11 cellular contexts compared by ENCODE assay signal in genomic region chr17:81516439-81516838, GRCh38. TPM values are rescaled to one million over a fixed set of nuclear protein-coding genes. Genes with fewer than 3 reads are reported as not detected.
DNase-seq lines count a peak whose midpoint lies in the region; ATAC-seq, FAIRE-seq and TF ChIP-seq lines count a peak whose summit lies in the region.
"Had no signal": no experiment of that assay in that cellular context is flagged by ENCODE, and none has a peak within 500 bp of the region (broad histone marks: within the 10 kb centered on the region; RNA-seq: fewer than 3 reads in every experiment).

No MANE protein-coding gene starts in this region.

- CTCF ChIA-PET in K562 (lab: Yijun Ruan, JAX; ENCODE audit: low intra/inter-chr PET ratio) = no interaction called here

- no peak overlapping the region for H4K8ac ChIP-seq in mesendoderm (ENCODE audit: low read depth, low read length)

- in situ Hi-C loops in K562 (cut with MboI) = no loop called here

- H3K9me3 ChIP-seq in K562 (replicated peaks; ENCODE audit: control insufficient read depth, insufficient read depth, low read depth, low read length) (no peaks in the 10 kb centered on the region), vagina (no peaks in the 10 kb centered on the region)

- H3K4me2 ChIP-seq in K562 (ENCODE audit: insufficient read depth, low read length) (no peak overlapping the region), mesendoderm (ENCODE audit: low read length) (peak overlapping the region; percentile 36)

- H2BK15ac ChIP-seq in mesendoderm (replicated peaks; ENCODE audit: low read depth) = no peak overlapping the region

- POLR2A ChIA-PET in K562 (lab: Yijun Ruan, JAX) = interaction anchor here (0.6 kb wide), 2 partner anchors 211 to 366 kb away, joined by 3 read pairs; no protein-coding TSS in a partner anchor

- H3K23ac ChIP-seq in mesendoderm (ENCODE audit: low read length) = no peak overlapping the region

- H3K27ac ChIP-seq in K562 (ENCODE audit: extremely low read depth, low read depth, low read length) = no peak overlapping the region
- no peak overlapping the region for H3K27ac ChIP-seq in mesendoderm (ENCODE audit: low read depth, low read length)
- peak overlapping the region; percentile 100 for H3K27ac ChIP-seq in vagina

- H3K9ac ChIP-seq in K562 (ENCODE audit: insufficient read depth in 1 of 2, low read depth in 2 of 2, low read length in 2 of 2) = peak overlapping the region in 1 of 2 experiments; percentile 78; a peak in 1 of 4 replicates
- peak overlapping the region; percentile 97 for H3K9ac ChIP-seq in mesendoderm (ENCODE audit: low read length)

- peaks cover 15 to 76% of the 10 kb centered on the region in 2 experiments for H3K4me1 ChIP-seq in K562 (replicated peaks in 1 of 2; ENCODE audit: control insufficient read depth in 2 of 2, insufficient read depth in 2 of 2, low read length in 2 of 2)
- H3K4me1 ChIP-seq in mesendoderm (ENCODE audit: control insufficient read depth, low read depth, low read length) = peaks cover 12% of the 10 kb centered on the region
- peaks cover 53% of the 10 kb centered on the region for H3K4me1 ChIP-seq in vagina

- H2BK120ac ChIP-seq in mesendoderm (ENCODE audit: low read depth, low read length) = no peak overlapping the region

- FAIRE-seq in K562 (lab: Jason Lieb, UNC) = no peak
- FAIRE-seq: TTC549 had no signal

- TF ChIP-seq EP300 in K562 (IDR thresholded peaks at IDR 0.05; ENCODE audit: low read length) = no peak

- 69% methylated on average over 3 of the region's 4 CpGs for WGBS in K562 (ENCODE audit: insufficient coverage, low coverage, missing lambda C conversion rate)
- no CpG with 5 or more reads among the region's 4 CpGs for WGBS in mesendoderm (ENCODE audit: extremely low coverage, insufficient coverage, low lambda C conversion rate)

- peaks cover 3% of the 10 kb centered on the region for H3K79me1 ChIP-seq in mesendoderm (ENCODE audit: low read length)

- H3K27me3 ChIP-seq in K562 (ENCODE audit: control insufficient read depth in 2 of 2, insufficient read depth in 2 of 2, low read length in 2 of 2) (no peaks in the 10 kb centered on the region), mesendoderm (ENCODE audit: insufficient read depth, low read length, poor library complexity) (no peaks in the 10 kb centered on the region), vagina (no peaks in the 10 kb centered on the region)

- H3K4ac ChIP-seq in mesendoderm (ENCODE audit: low read depth, low read length) = no peak overlapping the region

- TF ChIP-seq CTCF in K562 (IDR thresholded peaks at IDR 0.05 in 2 of 3, conservative IDR thresholded peaks at IDR 0.05 in 1 of 3; ENCODE audit: insufficient read depth in 2 of 3, low read depth in 1 of 3, low read length in 3 of 3) (no peak), vagina (IDR thresholded peaks at IDR 0.05) (no peak)

- ATAC-seq in Right ventricle myocardium superior (ENCODE audit: poor library complexity) (no peak), K562 (no peak), HG03139 (IDR thresholded peaks at IDR 0.05; ENCODE audit: unreplicated experiment) (no peak)

- H2BK5ac ChIP-seq in mesendoderm (ENCODE audit: low read length) = no peak overlapping the region

- peak overlapping the region; percentile 97 for H3K56ac ChIP-seq in mesendoderm (ENCODE audit: low read length)

- H3K4me3 ChIP-seq in K562 = no peak overlapping the region
- H3K4me3 ChIP-seq in mesendoderm (ENCODE audit: low read length) = no peak overlapping the region
- H3K4me3 ChIP-seq in vagina = peak overlapping the region; percentile 93 to 99

- TF ChIP-seq RAD21 in K562 (CRISPR knock-in tag; conservative IDR thresholded peaks at IDR 0.05 in 1 of 2, IDR thresholded peaks at IDR 0.05 in 1 of 2) = no peak

- H3K79me2 ChIP-seq in K562 (ENCODE audit: control insufficient read depth, insufficient read depth, low read length) (peaks cover 12% of the 10 kb centered on the region), mesendoderm (ENCODE audit: control insufficient read depth, insufficient read depth, low read length) (peaks cover 29% of the 10 kb centered on the region)

- BruUV-seq in K562 (replicated peaks; lab: Mats Ljungman, UMichigan) = no TSS peak

- no peak overlapping the region for H4K5ac ChIP-seq in mesendoderm (ENCODE audit: low read length)

- intact Hi-C loops in Right ventricle myocardium superior (cut with DNase I) = no loop called here
- intact Hi-C loops in cardiac septum (cut with DNase I) = no loop called here
- intact Hi-C loops in K562 (cut with micrococcal nuclease) = no loop called here
- intact Hi-C loops in vagina (cut with DNase I) = no loop called here

- DNase-seq in Right ventricle myocardium superior = peak; percentile 39
- DNase-seq in cardiac septum (ENCODE audit: low spot score) = no peak
- DNase-seq in K562 (ENCODE audit: extremely low read depth in 1 of 4, low spot score in 3 of 4) = no peak
- DNase-seq in mesendoderm = no peak
- no peak for DNase-seq in vagina (ENCODE audit: extremely low spot score in 2 of 2)
- DNase-seq in MV-4-11 (lab: John Stamatoyannopoulos, UW) = no peak
- no peak for DNase-seq in activated CD4-positive, alpha-beta T cell treated with anti-CD3 and anti-CD28 coated beads for 48 hours
- DNase-seq: DMS53, islet precursor cell had no signal

- TF ChIP-seq POLR2A in K562 (conservative IDR thresholded peaks at IDR 0.05) = no peak
- no peak for TF ChIP-seq POLR2A in vagina (IDR thresholded peaks at IDR 0.05)

- peaks cover under 1% of the 10 kb centered on the region for H3K9me1 ChIP-seq in K562 (ENCODE audit: control insufficient read depth, insufficient read depth, low read length)

- H2AFZ ChIP-seq in K562 (ENCODE audit: low read depth, low read length) = no peak overlapping the region

- no peak overlapping the region for H2AK5ac ChIP-seq in mesendoderm (ENCODE audit: low read length)

- no peak overlapping the region for H3K18ac ChIP-seq in mesendoderm (ENCODE audit: low read length)

- H4K20me1 ChIP-seq in K562 (replicated peaks; ENCODE audit: control insufficient read depth, insufficient read depth, low read length) = peaks cover 8% of the 10 kb centered on the region

- peaks cover 9% of the 10 kb centered on the region for H3K36me3 ChIP-seq in K562 (ENCODE audit: control insufficient read depth, insufficient read depth, low read length)
- H3K36me3 ChIP-seq in mesendoderm (ENCODE audit: control insufficient read depth, insufficient read depth, low read length) = peaks cover 4% of the 10 kb centered on the region
- peaks cover 1 to 9% of the 10 kb centered on the region in 2 donors for H3K36me3 ChIP-seq in vagina

RNA-seq across cellular contexts. Expression of gene ACTG1, which starts 3.8 kb away (rescaled TPM):
- total RNA-seq in Right ventricle myocardium superior (369 TPM), cardiac septum (634 TPM), K562 (2014; rRNA removed) (1,572 and 2,328 TPM in 2 replicates), K562 (2014; rRNA removed; fragmentation: Illumina TruSeq; extraction: Trizol) (512 and 566 TPM in 2 replicates), K562 (2015; rRNA removed; fragmentation: Illumina TruSeq; extraction: Trizol) (568 and 574 TPM in 2 replicates), K562 (2021) (1,775 and 1,801 TPM in 2 replicates), vagina (2,441 TPM)
- 264 and 482 TPM in 2 replicates for total RNA-seq in K562 (2011; cell fraction: chromatin; rRNA removed; ENCODE audit: low replicate concordance)
- total RNA-seq in K562 (2011; cell fraction: nucleolus; rRNA removed) = 393 and 500 TPM in 2 replicates
- total RNA-seq in K562 (2011; cell fraction: nucleoplasm; rRNA removed) = 388 and 427 TPM in 2 replicates
- polyA plus RNA-seq in K562 (2011; rRNA removed) (224 and 602 TPM in 2 replicates), K562 (2014; fragmentation: Illumina TruSeq; extraction: Trizol) (990 and 2,987 TPM in 2 replicates), K562 (2014; fragmentation: Nextera tagmentation; extraction: Ambion mirVana) (100 to 1,000 TPM; 259 to 386 TPM), K562 (2014; rRNA removed) (831 and 1,109 TPM in 2 replicates)
- 901 and 1,415 TPM in 2 replicates for polyA plus RNA-seq in K562 (2011; cell fraction: cytosol; rRNA removed)
- 1,206 and 1,333 TPM in 2 replicates for polyA plus RNA-seq in K562 (2011; cell fraction: nucleus; rRNA removed)
- 1,311 and 3,206 TPM in 2 replicates for polyA plus RNA-seq in K562 (2012)
- 205 and 410 TPM in 2 replicates for polyA minus RNA-seq in K562 (2011; rRNA and poly(A)+ RNA removed)
- polyA minus RNA-seq in K562 (2011; cell fraction: cytosol; rRNA and poly(A)+ RNA removed) = 580 and 1,178 TPM in 2 replicates
- 230 and 388 TPM in 2 replicates for polyA minus RNA-seq in K562 (2011; cell fraction: nucleus; rRNA and poly(A)+ RNA removed)
- polyA plus RNA-seq in mesendoderm (2013, experiment 1 of 2) = 9,422 TPM
- polyA plus RNA-seq in mesendoderm (2013, experiment 2 of 2) = 9,613 TPM

RNA-seq across cellular contexts. Expression of gene FSCN2, which starts 11.7 kb away (rescaled TPM):
- 0.19 TPM for total RNA-seq in Right ventricle myocardium superior
- total RNA-seq in cardiac septum = 1.1 TPM
- 0.23 TPM in 1 of 2 replicates, not detected in the other for total RNA-seq in K562 (2011; cell fraction: chromatin; rRNA removed; ENCODE audit: low replicate concordance)
- total RNA-seq in K562 (2011; cell fraction: nucleolus; rRNA removed) = 0.26 and 0.33 TPM in 2 replicates
- total RNA-seq in K562 (2011; cell fraction: nucleoplasm; rRNA removed) = 0.37 TPM in 1 of 2 replicates, not detected in the other
- total RNA-seq in K562 (2014; rRNA removed) = not detected in 2 replicates
- not detected in 2 replicates for total RNA-seq in K562 (2014; rRNA removed; fragmentation: Illumina TruSeq; extraction: Trizol)
- not detected in 2 replicates for total RNA-seq in K562 (2015; rRNA removed; fragmentation: Illumina TruSeq; extraction: Trizol)
- total RNA-seq in K562 (2021) = not detected in 2 replicates
- not detected in 2 replicates for polyA plus RNA-seq in K562 (2011; rRNA removed)
- not detected in 2 replicates for polyA plus RNA-seq in K562 (2011; cell fraction: cytosol; rRNA removed)
- polyA plus RNA-seq in K562 (2011; cell fraction: nucleus; rRNA removed) = 0.14 TPM in 1 of 2 replicates, not detected in the other
- 0.25 and 0.30 TPM in 2 replicates for polyA plus RNA-seq in K562 (2012)
- not detected in 2 replicates for polyA plus RNA-seq in K562 (2014; fragmentation: Illumina TruSeq; extraction: Trizol)
- not detected for polyA plus RNA-seq in K562 (2014; fragmentation: Nextera tagmentation; extraction: Ambion mirVana)
- polyA plus RNA-seq in K562 (2014; rRNA removed) = 0.08 TPM in 1 of 2 replicates, not detected in the other
- polyA minus RNA-seq in K562 (2011; rRNA and poly(A)+ RNA removed) = not detected in 2 replicates
- not detected in 2 replicates for polyA minus RNA-seq in K562 (2011; cell fraction: cytosol; rRNA and poly(A)+ RNA removed)
- polyA minus RNA-seq in K562 (2011; cell fraction: nucleus; rRNA and poly(A)+ RNA removed) = 0.13 TPM in 1 of 2 replicates, not detected in the other
- not detected for polyA plus RNA-seq in mesendoderm (2013, experiment 1 of 2)
- not detected for polyA plus RNA-seq in mesendoderm (2013, experiment 2 of 2)
- 6.6 TPM for total RNA-seq in vagina

RNA-seq across cellular contexts. Expression of gene FAAP100, which starts 35.7 kb away (rescaled TPM):
- total RNA-seq in Right ventricle myocardium superior (13.0 TPM), cardiac septum (13.6 TPM), K562 (2014; rRNA removed) (33.2 and 39.0 TPM in 2 replicates), K562 (2014; rRNA removed; fragmentation: Illumina TruSeq; extraction: Trizol) (3.9 and 8.6 TPM in 2 replicates), K562 (2015; rRNA removed; fragmentation: Illumina TruSeq; extraction: Trizol) (18.9 and 20.9 TPM in 2 replicates), K562 (2021) (51.2 and 52.5 TPM in 2 replicates), vagina (21.4 TPM)
- total RNA-seq in K562 (2011; cell fraction: chromatin; rRNA removed; ENCODE audit: low replicate concordance) = 44.9 and 197 TPM in 2 replicates
- 108 and 129 TPM in 2 replicates for total RNA-seq in K562 (2011; cell fraction: nucleolus; rRNA removed)
- 63.6 and 65.2 TPM in 2 replicates for total RNA-seq in K562 (2011; cell fraction: nucleoplasm; rRNA removed)
- polyA plus RNA-seq in K562 (2011; rRNA removed) (12.6 and 15.2 TPM in 2 replicates), K562 (2014; fragmentation: Illumina TruSeq; extraction: Trizol) (7.6 and 25.3 TPM in 2 replicates), K562 (2014; fragmentation: Nextera tagmentation; extraction: Ambion mirVana) (under 1 TPM; 0.31 to 0.69 TPM), K562 (2014; rRNA removed) (38.6 and 42.4 TPM in 2 replicates)
- 18.3 and 47.5 TPM in 2 replicates for polyA plus RNA-seq in K562 (2011; cell fraction: cytosol; rRNA removed)
- polyA plus RNA-seq in K562 (2011; cell fraction: nucleus; rRNA removed) = 42.7 and 112 TPM in 2 replicates
- polyA plus RNA-seq in K562 (2012) = 22.5 and 27.7 TPM in 2 replicates
- 4.7 and 7.0 TPM in 2 replicates for polyA minus RNA-seq in K562 (2011; rRNA and poly(A)+ RNA removed)
- polyA minus RNA-seq in K562 (2011; cell fraction: cytosol; rRNA and poly(A)+ RNA removed) = 19.5 and 23.0 TPM in 2 replicates
- 58.6 and 62.1 TPM in 2 replicates for polyA minus RNA-seq in K562 (2011; cell fraction: nucleus; rRNA and poly(A)+ RNA removed)
- 14.4 TPM for polyA plus RNA-seq in mesendoderm (2013, experiment 1 of 2)
- 14.8 TPM for polyA plus RNA-seq in mesendoderm (2013, experiment 2 of 2)

Comparison
In these comparisons a context has a peak if more than half of its experiments do, and no peak if none do; other contexts are left out.
1. H3K4me3 ChIP-seq: peak in vagina (2 of 2); none in K562 (single experiment) and mesendoderm (single experiment).